12 cellular contexts compared by ENCODE assay signal in the genomic region with DNA sequence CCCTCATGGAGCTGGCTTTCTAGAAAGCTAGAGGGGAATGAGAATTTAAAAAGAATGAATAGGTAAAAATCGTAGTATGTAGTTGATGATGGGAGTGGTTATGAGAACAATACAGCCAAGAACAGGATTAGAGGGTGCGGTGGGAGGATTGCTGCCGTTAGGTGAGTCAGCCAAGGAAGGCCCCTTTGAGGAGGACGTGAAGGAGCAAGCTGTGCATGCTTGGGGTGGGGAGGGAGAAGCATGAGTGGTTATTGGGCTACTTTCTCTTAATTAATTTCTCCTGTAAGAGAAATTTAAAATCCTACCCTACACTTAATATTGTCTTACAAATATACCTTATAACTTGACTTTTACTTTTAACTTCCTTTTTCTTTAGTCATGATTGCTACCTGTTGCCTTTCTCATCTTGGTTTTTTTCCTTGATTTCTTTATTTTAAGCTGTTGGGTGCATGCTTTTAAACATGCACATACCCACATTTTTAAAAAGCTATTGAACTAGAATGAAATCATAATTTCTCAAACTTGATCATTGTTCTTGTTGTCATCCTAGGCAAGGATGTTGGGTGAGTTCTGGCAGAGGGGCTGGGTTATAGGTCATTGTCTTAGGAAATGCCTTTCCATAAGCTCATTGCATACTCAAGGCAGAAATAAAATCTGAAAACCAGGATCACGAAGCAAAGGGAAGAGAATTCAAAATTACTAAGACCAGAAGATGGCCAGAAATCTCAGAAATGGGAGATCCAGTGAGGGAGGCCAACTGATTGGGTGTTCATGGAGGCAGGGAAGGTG.
DNase-seq lines count a peak whose midpoint lies in the region; ATAC-seq, FAIRE-seq and TF ChIP-seq lines count a peak whose summit lies in the region.
"Had no signal": no experiment of that assay in that cellular context is flagged by ENCODE, and none has a peak within 500 bp of the region (broad histone marks: within the 10 kb centered on the region; RNA-seq: fewer than 3 reads in every experiment).

No MANE protein-coding gene starts in this region.

- CTCF ChIA-PET in H1 (lab: Charles Lee; ENCODE audit: partially characterized antibody): interaction anchor here (0.9 to 3.5 kb wide), 21 partner anchors 8 to 176 kb away, joined by 3 to 15 read pairs (median 4); no protein-coding TSS in a partner anchor
- CTCF ChIA-PET in SK-N-SH (lab: Yijun Ruan, JAX): interaction anchor here (0.6 to 1.7 kb wide), 5 partner anchors 15 to 125 kb away, joined by 3 to 10 read pairs (median 3); no protein-coding TSS in a partner anchor
- CTCF ChIA-PET in naive thymus-derived CD4-positive, alpha-beta T cell (lab: Charles Lee): no interaction called here
- CTCF ChIA-PET in activated CD8-positive, alpha-beta memory T cell treated with anti-CD3 and anti-CD28 coated beads, Interleukin-2, amount 10 ng/mL, durations not matched to agents 7 days and 5 days (lab: Charles Lee): no interaction called here

- no peak overlapping the region for H4K5ac ChIP-seq in H1 (ENCODE audit: insufficient read length, low read depth, low read length)

- H3K79me2 ChIP-seq in H1 (ENCODE audit: control insufficient read depth in 1 of 2, insufficient read depth in 2 of 2, low read length in 2 of 2) (no peaks in the 10 kb centered on the region), SK-N-SH (ENCODE audit: insufficient read depth) (no peaks in the 10 kb centered on the region)

- H4K91ac ChIP-seq in H1 (replicated peaks; ENCODE audit: insufficient read length, low read length): no peak overlapping the region

- H4K20me1 ChIP-seq in H1 (replicated peaks in 1 of 2; ENCODE audit: control insufficient read depth in 1 of 2, insufficient read depth in 2 of 2, low read length in 2 of 2) (no peaks in the 10 kb centered on the region), SK-N-SH (ENCODE audit: insufficient read depth) (no peaks in the 10 kb centered on the region)

- ATAC-seq in naive thymus-derived CD4-positive, alpha-beta T cell: no peak
- no peak for ATAC-seq in activated T-cell treated with anti-CD3 and anti-CD28 coated beads, Interleukin-2, amount 50 U/mL, for 72 hours (replicated peaks in 1 of 2)
- ATAC-seq in activated CD8-positive, alpha-beta memory T cell treated with anti-CD3 and anti-CD28 coated beads, Interleukin-2, amount 10 ng/mL, durations not matched to agents 7 days and 5 days: no peak

- H3K14ac ChIP-seq in H1 (ENCODE audit: insufficient read length): no peak overlapping the region

- H3K27me3 ChIP-seq in H1 (replicated peaks in 1 of 4; ENCODE audit: control insufficient read depth in 3 of 4, extremely low read depth in 1 of 4, insufficient read depth in 3 of 4, low read length in 3 of 4): no peaks in the 10 kb centered on the region
- no peaks in the 10 kb centered on the region for H3K27me3 ChIP-seq in muscle layer of duodenum (ENCODE audit: low read depth, low read length)
- H3K27me3 ChIP-seq in SK-N-SH (ENCODE audit: insufficient read depth): no peaks in the 10 kb centered on the region
- no peaks in the 10 kb centered on the region for H3K27me3 ChIP-seq in naive thymus-derived CD4-positive, alpha-beta T cell (ENCODE audit: control insufficient read depth in 2 of 2, insufficient read depth in 2 of 2, low read length in 2 of 2)

- no peaks in the 10 kb centered on the region for H3K9me2 ChIP-seq in SK-N-SH

- DNase-seq in A172 (ENCODE audit: low spot score) (peak; percentile 45), NB4 (ENCODE audit: low read depth) (peak; percentile 95), H1 (ENCODE audit: low read depth in 1 of 2, low spot score in 2 of 2) (no peak), SK-N-SH (no peak)
- DNase-seq in naive thymus-derived CD4-positive, alpha-beta T cell: no peak
- no peak for DNase-seq in activated T-cell treated with anti-CD3 and anti-CD28 coated beads, Interleukin-2, amount 50 U/mL, for 72 hours
- no peak for DNase-seq in activated CD8-positive, alpha-beta memory T cell treated with anti-CD3 and anti-CD28 coated beads, Interleukin-2, amount 10 ng/mL, durations not matched to agents 7 days and 5 days
- DNase-seq: ACHN; DMS 273 treated with DMSO at 0.1 percent for 48 hours; stimulated activated CD4-positive, alpha-beta T cell treated with anti-CD3 and anti-CD28 coated beads, Interleukin-2, amount 100 ng/mL, for 24 hours; stimulated activated naive CD4-positive, alpha-beta T cell treated with Interleukin-2 at 50 U/mL for 16 hours had no signal

- H3K4me3 ChIP-seq in NB4 (ENCODE audit: low read depth, low read length): no peak overlapping the region
- H3K4me3 ChIP-seq in H1 (ENCODE audit: extremely low read depth in 1 of 4, insufficient read depth in 2 of 4, low read depth in 3 of 4, low read length in 4 of 4): no peak overlapping the region
- H3K4me3 ChIP-seq in muscle layer of duodenum (ENCODE audit: low read depth in 1 of 2, low read length in 2 of 2): no peak overlapping the region
- H3K4me3 ChIP-seq in SK-N-SH (ENCODE audit: low read depth in 2 of 2, low read length in 1 of 2): no peak overlapping the region
- no peak overlapping the region for H3K4me3 ChIP-seq in naive thymus-derived CD4-positive, alpha-beta T cell (ENCODE audit: low read length)

- 66 to 100% methylated on average over 1 to 5 of the region's 5 CpGs for WGBS in H1 (ENCODE audit: extremely low coverage in 1 of 2, insufficient coverage in 1 of 2, insufficient read length in 1 of 2, insufficient replicate concordance in 2 of 2, low coverage in 1 of 2, low lambda C conversion rate in 2 of 2, missing lambda C conversion rate in 1 of 2), 2 experiments
- 87% methylated on average over 5 of the region's 5 CpGs for WGBS in SK-N-SH (ENCODE audit: low lambda C conversion rate)

- H2AFZ ChIP-seq in H1 (ENCODE audit: low read length): no peak overlapping the region
- H2AFZ ChIP-seq in SK-N-SH (ENCODE audit: low read depth): no peak overlapping the region

- no peak overlapping the region for H3K4me3 Mint-ChIP-seq in naive thymus-derived CD4-positive, alpha-beta T cell
- H3K4me3 Mint-ChIP-seq in activated T-cell treated with anti-CD3 and anti-CD28 coated beads, Interleukin-2, amount 50 U/mL, for 72 hours: no peak overlapping the region
- H3K4me3 Mint-ChIP-seq in activated CD8-positive, alpha-beta memory T cell treated with anti-CD3 and anti-CD28 coated beads, Interleukin-2, amount 10 ng/mL, durations not matched to agents 7 days and 5 days: no peak overlapping the region

- H3K9me3 Mint-ChIP-seq in naive thymus-derived CD4-positive, alpha-beta T cell: no peaks in the 10 kb centered on the region
- H3K9me3 Mint-ChIP-seq in activated T-cell treated with anti-CD3 and anti-CD28 coated beads, Interleukin-2, amount 50 U/mL, for 72 hours: no peaks in the 10 kb centered on the region
- H3K9me3 Mint-ChIP-seq in activated CD8-positive, alpha-beta memory T cell treated with anti-CD3 and anti-CD28 coated beads, Interleukin-2, amount 10 ng/mL, durations not matched to agents 7 days and 5 days (ENCODE audit: low read depth): no peaks in the 10 kb centered on the region

- H3K23ac ChIP-seq in H1 (ENCODE audit: insufficient read length): no peak overlapping the region

- H3K36me3 Mint-ChIP-seq in naive thymus-derived CD4-positive, alpha-beta T cell: peaks cover 0 to 41% (median 11%) of the 10 kb centered on the region in 5 donors
- H3K36me3 Mint-ChIP-seq in activated T-cell treated with anti-CD3 and anti-CD28 coated beads, Interleukin-2, amount 50 U/mL, for 72 hours (ENCODE audit: insufficient read depth in 2 of 2): peaks cover 0 to 1% of the 10 kb centered on the region in 2 donors
- H3K36me3 Mint-ChIP-seq in activated CD8-positive, alpha-beta memory T cell treated with anti-CD3 and anti-CD28 coated beads, Interleukin-2, amount 10 ng/mL, durations not matched to agents 7 days and 5 days: no peaks in the 10 kb centered on the region

- peak overlapping the region in 1 of 9 donors; percentile 19 for H3K27ac Mint-ChIP-seq in naive thymus-derived CD4-positive, alpha-beta T cell
- H3K27ac Mint-ChIP-seq in activated T-cell treated with anti-CD3 and anti-CD28 coated beads, Interleukin-2, amount 50 U/mL, for 72 hours: no peak overlapping the region
- H3K27ac Mint-ChIP-seq in activated CD8-positive, alpha-beta memory T cell treated with anti-CD3 and anti-CD28 coated beads, Interleukin-2, amount 10 ng/mL, durations not matched to agents 7 days and 5 days: no peak overlapping the region

- TF ChIP-seq EP300 in H1 (IDR thresholded peaks at IDR 0.05; ENCODE audit: borderline replicate concordance in 1 of 2, low read depth in 2 of 2, low read length in 2 of 2): no peak
- TF ChIP-seq EP300 in SK-N-SH (IDR thresholded peaks at IDR 0.05; ENCODE audit: borderline replicate concordance in 1 of 2, low read depth in 1 of 2, low read length in 1 of 2): no peak

- POLR2A ChIA-PET in H1 (lab: Charles Lee; ENCODE audit: partially characterized antibody) (interaction anchor here (2.4 to 2.5 kb wide), 2 partner anchors 10 to 21 kb away, joined by 11 to 13 read pairs; no protein-coding TSS in a partner anchor), SK-N-SH (lab: Yijun Ruan, JAX) (no interaction called here)
- POLR2A ChIA-PET in naive thymus-derived CD4-positive, alpha-beta T cell (lab: Charles Lee): no interaction called here

- 0 out of 2 replicates have a peak overlapping the region, but pooled peaks have one; percentile 16 for H2AK5ac ChIP-seq in H1 (ENCODE audit: low read depth, low read length)

- no peaks in the 10 kb centered on the region for H3K23me2 ChIP-seq in H1 (ENCODE audit: low read depth, low read length)

- no peak for TF ChIP-seq RAD21 in H1 (IDR thresholded peaks at IDR 0.05 in 1 of 2, conservative IDR thresholded peaks at IDR 0.05 in 1 of 2; ENCODE audit: low read depth in 2 of 2, low read length in 2 of 2)
- TF ChIP-seq RAD21 in SK-N-SH (IDR thresholded peaks at IDR 0.05; ENCODE audit: low read length): no peak

- H3K27ac ChIP-seq in H1 (ENCODE audit: low read depth, low read length) (no peak overlapping the region), muscle layer of duodenum (ENCODE audit: low read length) (peak overlapping the region; percentile 88), SK-N-SH (ENCODE audit: low read depth in 2 of 2, low read length in 1 of 2) (no peak overlapping the region; a peak in 1 of 4 replicates)
- no peak overlapping the region for H3K27ac ChIP-seq in naive thymus-derived CD4-positive, alpha-beta T cell (ENCODE audit: low read depth, low read length)

- no peak overlapping the region for H3K56ac ChIP-seq in H1 (replicated peaks; ENCODE audit: insufficient read length, low read depth, low read length)

- H3K4ac ChIP-seq in H1 (replicated peaks; ENCODE audit: insufficient read length, low read depth, low read length): no peak overlapping the region

- H3F3A ChIP-seq in SK-N-SH (replicated peaks; ENCODE audit: insufficient read depth): no peaks in the 10 kb centered on the region

- H3K36me3 ChIP-seq in H1 (ENCODE audit: control insufficient read depth in 2 of 4, insufficient read depth in 4 of 4, low read length in 3 of 4): no peaks in the 10 kb centered on the region
- no peaks in the 10 kb centered on the region for H3K36me3 ChIP-seq in muscle layer of duodenum (ENCODE audit: control insufficient read depth in 1 of 2, insufficient read depth in 2 of 2, low read length in 2 of 2)
- peaks cover 2 to 4% of the 10 kb centered on the region in 2 experiments for H3K36me3 ChIP-seq in SK-N-SH (replicated peaks in 1 of 2; ENCODE audit: control insufficient read depth in 1 of 2, insufficient read depth in 2 of 2, low read length in 1 of 2)
- peaks cover 0 to under 1% (median 0%) of the 10 kb centered on the region in 3 experiments for H3K36me3 ChIP-seq in naive thymus-derived CD4-positive, alpha-beta T cell (ENCODE audit: control insufficient read depth in 2 of 3, insufficient read depth in 3 of 3, low read length in 3 of 3)

- no peak overlapping the region for H4K8ac ChIP-seq in H1 (ENCODE audit: extremely low read depth, insufficient read depth, low read length)

- intact Hi-C loops in naive thymus-derived CD4-positive, alpha-beta T cell (cut with micrococcal nuclease): no loop called here

- no peak overlapping the region for H3K18ac ChIP-seq in H1 (ENCODE audit: extremely low read depth, low read length)

- H2BK20ac ChIP-seq in H1 (ENCODE audit: low read length): no peak overlapping the region

- FAIRE-seq in H1 (lab: Jason Lieb, UNC): no peak

- TF ChIP-seq POLR2A in NB4 (IDR thresholded peaks at IDR 0.05; ENCODE audit: extremely low read depth, insufficient read length): no peak
- no peak for TF ChIP-seq POLR2A in H1 (IDR thresholded peaks at IDR 0.05; ENCODE audit: control extremely low read depth in 1 of 2, low read depth in 2 of 2, low read length in 2 of 2)

- H3K27me3 Mint-ChIP-seq in naive thymus-derived CD4-positive, alpha-beta T cell: no peaks in the 10 kb centered on the region
- H3K27me3 Mint-ChIP-seq in activated T-cell treated with anti-CD3 and anti-CD28 coated beads, Interleukin-2, amount 50 U/mL, for 72 hours (ENCODE audit: low read depth): no peaks in the 10 kb centered on the region
- H3K27me3 Mint-ChIP-seq in activated CD8-positive, alpha-beta memory T cell treated with anti-CD3 and anti-CD28 coated beads, Interleukin-2, amount 10 ng/mL, durations not matched to agents 7 days and 5 days: no peaks in the 10 kb centered on the region

- H2BK12ac ChIP-seq in H1 (ENCODE audit: low read depth, low read length): 0 out of 2 replicates have a peak overlapping the region, but pooled peaks have one; percentile 22

- H3K4me1 ChIP-seq in H1 (replicated peaks in 1 of 4; ENCODE audit: control insufficient read depth in 3 of 4, insufficient read depth in 4 of 4, low read length in 3 of 4) (peaks cover 4 to 33% (median 26%) of the 10 kb centered on the region in 4 experiments), muscle layer of duodenum (ENCODE audit: control insufficient read depth in 1 of 2, insufficient read depth in 2 of 2, low read length in 2 of 2) (peaks cover 37 to 42% of the 10 kb centered on the region in 2 donors), SK-N-SH (ENCODE audit: control insufficient read depth in 1 of 2, insufficient read depth in 2 of 2, low read depth in 1 of 2, low read length in 1 of 2) (peaks cover 9 to 14% of the 10 kb centered on the region in 2 experiments; a peak in 3 of 4 replicates)
- no peaks in the 10 kb centered on the region for H3K4me1 ChIP-seq in naive thymus-derived CD4-positive, alpha-beta T cell (ENCODE audit: control insufficient read depth in 2 of 2, insufficient read depth in 2 of 2, low read length in 2 of 2)

- H3K4me1 Mint-ChIP-seq in naive thymus-derived CD4-positive, alpha-beta T cell: no peaks in the 10 kb centered on the region
- no peaks in the 10 kb centered on the region for H3K4me1 Mint-ChIP-seq in activated T-cell treated with anti-CD3 and anti-CD28 coated beads, Interleukin-2, amount 50 U/mL, for 72 hours (ENCODE audit: low read depth)
- H3K4me1 Mint-ChIP-seq in activated CD8-positive, alpha-beta memory T cell treated with anti-CD3 and anti-CD28 coated beads, Interleukin-2, amount 10 ng/mL, durations not matched to agents 7 days and 5 days: no peaks in the 10 kb centered on the region

- H3K9me3 ChIP-seq in H1 (ENCODE audit: insufficient read depth in 2 of 2, low read depth in 1 of 2, low read length in 1 of 2) (no peaks in the 10 kb centered on the region), muscle layer of duodenum (ENCODE audit: control insufficient read depth in 1 of 2, low read length in 2 of 2) (no peaks in the 10 kb centered on the region), SK-N-SH (no peaks in the 10 kb centered on the region)
- H3K9me3 ChIP-seq in naive thymus-derived CD4-positive, alpha-beta T cell (ENCODE audit: control insufficient read depth in 2 of 3, low read length in 3 of 3): no peaks in the 10 kb centered on the region

- H3K9ac ChIP-seq in H1 (replicated peaks in 1 of 4; ENCODE audit: extremely low read depth in 1 of 4, low read depth in 3 of 4, low read length in 3 of 4): no peak overlapping the region
- H3K9ac ChIP-seq in SK-N-SH: no peak overlapping the region

- no peak overlapping the region; the same call in 1 of the 2 replicates for H2BK5ac ChIP-seq in H1 (ENCODE audit: low read depth, low read length)

- no peaks in the 10 kb centered on the region for H3K79me1 ChIP-seq in H1 (ENCODE audit: low read depth, low read length)

- H2BK15ac ChIP-seq in H1 (ENCODE audit: low read length): no peak overlapping the region

- no peak overlapping the region for H2BK120ac ChIP-seq in H1 (replicated peaks; ENCODE audit: low read depth, low read length)

- TF ChIP-seq CTCF in NB4 (IDR thresholded peaks at IDR 0.05; ENCODE audit: low read depth, low read length) (no peak), H1 (IDR thresholded peaks at IDR 0.05; ENCODE audit: control extremely low read depth in 1 of 3, insufficient read depth in 1 of 3, low read depth in 1 of 3, low read length in 3 of 3) (no peak), SK-N-SH (IDR thresholded peaks at IDR 0.05) (no peak)

- H3K4me2 ChIP-seq in H1 (ENCODE audit: insufficient read depth in 1 of 2, low read depth in 2 of 2, low read length in 2 of 2): no peak overlapping the region
- H3K4me2 ChIP-seq in SK-N-SH: no peak overlapping the region

Comparison
In these comparisons a context has a peak if more than half of its experiments do, and no peak if none do; other contexts are left out.
1. DNase-seq: peak in A172 (single experiment) and NB4 (single experiment); none in H1 (0 of 2), SK-N-SH (single experiment), naive thymus-derived CD4-positive, alpha-beta T cell (0 of 9), activated T-cell treated with anti-CD3 and anti-CD28 coated beads, Interleukin-2, amount 50 U/mL, for 72 hours (0 of 2) and activated CD8-positive, alpha-beta memory T cell treated with anti-CD3 and anti-CD28 coated beads, Interleukin-2, amount 10 ng/mL, durations not matched to agents 7 days and 5 days (single experiment).
2. CTCF ChIA-PET loops: an anchor here in H1 (0.9 to 3.5 kb wide) and SK-N-SH (0.6 to 1.7 kb wide); none called in naive thymus-derived CD4-positive, alpha-beta T cell and activated CD8-positive, alpha-beta memory T cell treated with anti-CD3 and anti-CD28 coated beads, Interleukin-2, amount 10 ng/mL, durations not matched to agents 7 days and 5 days.